ENCODE assay signal across 24 cellular contexts in genomic region chr15:77749236-77749997, GRCh38.
"Had no signal": no experiment of that assay in that cellular context is flagged by ENCODE, and none has a peak within 500 bp of the region (broad histone marks: within the 10 kb centered on the region; RNA-seq: fewer than 3 reads in every experiment).

No MANE protein-coding gene starts in this region.

- H3K36me3 Mint-ChIP-seq: activated CD8-positive, alpha-beta memory T cell treated with anti-CD3 and anti-CD28 coated beads, Interleukin-2, amount 10 ng/mL, durations not matched to agents 7 days and 5 days; activated naive CD4-positive, alpha-beta T cell treated with anti-CD3 and anti-CD28 coated beads, Interleukin-2, amount 10 ng/mL, durations not matched to agents 7 days and 5 days; naive B cell; stimulated activated memory B cell treated with anti-CD40 and anti-IgM and Interleukin-4, amounts not matched to agents 10 μg/mL and 1 μg/mL and 100 μg/mL, for 72 hours had no signal

- H3K4me1 ChIP-seq: foreskin keratinocyte had no signal

- H3K36me3 ChIP-seq: stomach, suprapubic skin, tibial nerve had no signal

- H3K9me3 Mint-ChIP-seq: activated CD4-positive, alpha-beta T cell treated with anti-CD3 and anti-CD28 coated beads, Interleukin-2, amount 10 ng/mL, durations not matched to agents 7 days and 5 days; activated CD8-positive, alpha-beta T cell treated with anti-CD3 and anti-CD28 coated beads for 36 hours; activated naive CD4-positive, alpha-beta T cell treated with anti-CD3 and anti-CD28 coated beads, Interleukin-2, amount 10 ng/mL, durations not matched to agents 7 days and 5 days; neural crest cell; stimulated activated memory B cell treated with anti-CD40 and anti-IgM and Interleukin-4, amounts not matched to agents 10 μg/mL and 1 μg/mL and 100 μg/mL, for 72 hours had no signal

- H3K4me3 ChIP-seq: stomach, suprapubic skin, tibial nerve had no signal

- DNase-seq: activated CD4-positive, alpha-beta T cell treated with anti-CD3 and anti-CD28 coated beads, Interleukin-2, amount 10 ng/mL, durations not matched to agents 7 days and 5 days; activated CD4-positive, CD25-positive, alpha-beta regulatory T cell treated with anti-CD3 and anti-CD28 coated beads, Interleukin-2, amount 50 U/mL, for 72 hours; activated CD8-positive, alpha-beta memory T cell treated with anti-CD3 and anti-CD28 coated beads, Interleukin-2, amount 10 ng/mL, durations not matched to agents 7 days and 5 days; activated CD8-positive, alpha-beta T cell treated with anti-CD3 and anti-CD28 coated beads for 36 hours; activated effector memory CD4-positive, alpha-beta T cell treated with anti-CD3 and anti-CD28 coated beads, Interleukin-2, amount 50 U/mL, for 16 hours; activated naive CD4-positive, alpha-beta T cell treated with anti-CD3 and anti-CD28 coated beads, Interleukin-2, amount 10 ng/mL, durations not matched to agents 7 days and 5 days; activated T-cell treated with anti-CD3 and anti-CD28 coated beads for 4 hours; erythroblast; foreskin keratinocyte; left cardiac atrium; mesenchymal stem cell; naive B cell; small intestine; stimulated activated CD4-positive, alpha-beta T cell treated with anti-CD3 and anti-CD28 coated beads, Interleukin-2, amount 100 ng/mL, for 24 hours; stomach; T-helper 2 cell had no signal

- H3K27ac ChIP-seq: foreskin keratinocyte, stomach, suprapubic skin, tibial nerve, VCaP had no signal

- H3K27me3 Mint-ChIP-seq: activated CD4-positive, alpha-beta T cell treated with anti-CD3 and anti-CD28 coated beads, Interleukin-2, amount 10 ng/mL, durations not matched to agents 7 days and 5 days; activated CD8-positive, alpha-beta memory T cell treated with anti-CD3 and anti-CD28 coated beads, Interleukin-2, amount 10 ng/mL, durations not matched to agents 7 days and 5 days had no signal

- H3K4me3 Mint-ChIP-seq: activated CD4-positive, alpha-beta T cell treated with anti-CD3 and anti-CD28 coated beads, Interleukin-2, amount 10 ng/mL, durations not matched to agents 7 days and 5 days; activated CD8-positive, alpha-beta memory T cell treated with anti-CD3 and anti-CD28 coated beads, Interleukin-2, amount 10 ng/mL, durations not matched to agents 7 days and 5 days; activated CD8-positive, alpha-beta T cell treated with anti-CD3 and anti-CD28 coated beads for 36 hours; activated naive CD4-positive, alpha-beta T cell treated with anti-CD3 and anti-CD28 coated beads, Interleukin-2, amount 10 ng/mL, durations not matched to agents 7 days and 5 days; naive B cell; neural crest cell; stimulated activated memory B cell treated with anti-CD40 and anti-IgM and Interleukin-4, amounts not matched to agents 10 μg/mL and 1 μg/mL and 100 μg/mL, for 72 hours had no signal

- H3K9me3 ChIP-seq: stomach, suprapubic skin, tibial nerve had no signal

- FAIRE-seq: endometrium, islet of Langerhans, small intestine had no signal

- H3K4me1 Mint-ChIP-seq: activated CD4-positive, alpha-beta T cell treated with anti-CD3 and anti-CD28 coated beads, Interleukin-2, amount 10 ng/mL, durations not matched to agents 7 days and 5 days; activated CD8-positive, alpha-beta memory T cell treated with anti-CD3 and anti-CD28 coated beads, Interleukin-2, amount 10 ng/mL, durations not matched to agents 7 days and 5 days; activated naive CD4-positive, alpha-beta T cell treated with anti-CD3 and anti-CD28 coated beads, Interleukin-2, amount 10 ng/mL, durations not matched to agents 7 days and 5 days had no signal

- ATAC-seq: activated CD8-positive, alpha-beta memory T cell treated with anti-CD3 and anti-CD28 coated beads, Interleukin-2, amount 10 ng/mL, durations not matched to agents 7 days and 5 days; activated CD8-positive, alpha-beta T cell treated with anti-CD3 and anti-CD28 coated beads for 36 hours; foreskin keratinocyte; left cardiac atrium; sciatic nerve; stimulated activated memory B cell treated with anti-CD40 and anti-IgM and Interleukin-4, amounts not matched to agents 10 μg/mL and 1 μg/mL and 100 μg/mL, for 72 hours had no signal

- H3K27ac Mint-ChIP-seq: activated CD4-positive, alpha-beta T cell treated with anti-CD3 and anti-CD28 coated beads, Interleukin-2, amount 10 ng/mL, durations not matched to agents 7 days and 5 days; activated CD8-positive, alpha-beta memory T cell treated with anti-CD3 and anti-CD28 coated beads, Interleukin-2, amount 10 ng/mL, durations not matched to agents 7 days and 5 days; activated CD8-positive, alpha-beta T cell treated with anti-CD3 and anti-CD28 coated beads for 36 hours; activated naive CD4-positive, alpha-beta T cell treated with anti-CD3 and anti-CD28 coated beads, Interleukin-2, amount 10 ng/mL, durations not matched to agents 7 days and 5 days; naive B cell; stimulated activated memory B cell treated with anti-CD40 and anti-IgM and Interleukin-4, amounts not matched to agents 10 μg/mL and 1 μg/mL and 100 μg/mL, for 72 hours had no signal

- H3K27me3 ChIP-seq: foreskin keratinocyte, suprapubic skin had no signal
